13 cellular contexts compared by ENCODE assay signal in the genomic region with DNA sequence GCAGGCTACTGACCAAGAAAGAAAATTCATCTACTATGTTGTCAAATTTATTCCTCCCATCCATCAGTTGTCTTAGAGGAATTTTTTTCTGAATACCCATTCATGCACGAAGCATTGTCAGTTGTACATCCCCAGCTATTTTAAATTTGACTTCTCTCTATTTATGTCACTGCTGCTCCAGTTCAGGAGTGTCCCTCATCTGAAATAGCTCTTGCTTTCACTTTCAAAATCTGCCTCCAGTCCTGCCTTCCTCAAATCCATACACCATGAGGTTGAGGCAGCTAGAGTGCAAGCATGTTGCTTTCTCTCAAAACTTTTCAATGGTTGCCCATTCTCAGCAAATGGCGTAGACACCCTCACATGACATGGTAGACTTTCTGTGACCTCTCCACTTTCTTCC.
DNase-seq lines count a peak whose midpoint lies in the region; ATAC-seq and TF ChIP-seq lines count a peak whose summit lies in the region.
"Had no signal": no experiment of that assay in that cellular context is flagged by ENCODE, and none has a peak within 500 bp of the region (broad histone marks: within the 10 kb centered on the region; RNA-seq: fewer than 3 reads in every experiment).

No MANE protein-coding gene starts in this region.

- no peak overlapping the region for H3K27ac ChIP-seq in osteoblast (ENCODE audit: low read depth, low read length)
- no peak overlapping the region for H3K27ac ChIP-seq in CD4-positive, alpha-beta memory T cell (ENCODE audit: low read depth, low read length)
- H3K27ac ChIP-seq: RWPE1 had no signal

- H2AFZ ChIP-seq in osteoblast (ENCODE audit: low read length): peak overlapping the region; percentile 48

- POLR2A ChIA-PET in CD4-positive, alpha-beta memory T cell (lab: Charles Lee; ENCODE audit: partially characterized antibody): no interaction called here

- CTCF ChIA-PET in CD4-positive, alpha-beta memory T cell (lab: Charles Lee; ENCODE audit: partially characterized antibody): no interaction called here

- no peaks in the 10 kb centered on the region for H3K27me3 ChIP-seq in osteoblast (ENCODE audit: insufficient read depth, low read length)
- no peaks in the 10 kb centered on the region for H3K27me3 ChIP-seq in CD4-positive, alpha-beta memory T cell (ENCODE audit: insufficient read depth, low read length)

- DNase-seq in HT1080 (ENCODE audit: low read depth): peak; percentile 3
- DNase-seq in choroid plexus epithelial cell (ENCODE audit: low read depth): peak; percentile 39
- no peak for DNase-seq in osteoblast (ENCODE audit: insufficient read length, low spot score, missing footprints)
- no peak for DNase-seq in AML-193 (lab: John Stamatoyannopoulos, UW)
- DNase-seq in SKM-1 treated with dmso at 0.1 percent for 144 hours (lab: John Stamatoyannopoulos, UW; ENCODE audit: unreplicated experiment): no peak
- no peak for DNase-seq in CD4-positive, alpha-beta memory T cell
- DNase-seq: activated CD4-positive, CD25-positive, alpha-beta regulatory T cell; activated T-cell treated with anti-CD3 and anti-CD28 coated beads, Interleukin-2, amount 50 U/mL, for 72 hours; DMS 273 treated with DMSO at 0.1 percent for 48 hours had no signal

- H3K4me3 Mint-ChIP-seq in CD4-positive, alpha-beta memory T cell: no peak overlapping the region
- H3K4me3 Mint-ChIP-seq: activated T-cell treated with anti-CD3 and anti-CD28 coated beads, Interleukin-2, amount 50 U/mL, for 72 hours had no signal

- peak overlapping the region; percentile 67 for H3K4me2 ChIP-seq in osteoblast (ENCODE audit: insufficient read depth, low read length)

- H3K9me3 Mint-ChIP-seq in CD4-positive, alpha-beta memory T cell: peaks cover 0 to 35% (median 22%) of the 10 kb centered on the region in 8 donors

- H3K27ac Mint-ChIP-seq in CD4-positive, alpha-beta memory T cell: no peak overlapping the region
- H3K27ac Mint-ChIP-seq: activated T-cell treated with anti-CD3 and anti-CD28 coated beads, Interleukin-2, amount 50 U/mL, for 72 hours had no signal

- H3K4me3 ChIP-seq in choroid plexus epithelial cell (ENCODE audit: low read depth, low read length) (peak overlapping the region; percentile 37), osteoblast (ENCODE audit: insufficient read depth, low read length) (peak overlapping the region; percentile 36)
- no peak overlapping the region for H3K4me3 ChIP-seq in CD4-positive, alpha-beta memory T cell (ENCODE audit: low read length in 2 of 2)
- H3K4me3 ChIP-seq: K562 had no signal

- H3K79me2 ChIP-seq in osteoblast (ENCODE audit: insufficient read depth, low read length): no peaks in the 10 kb centered on the region

- H4K20me1 ChIP-seq in osteoblast (ENCODE audit: insufficient read depth, low read length): no peaks in the 10 kb centered on the region

- no peaks in the 10 kb centered on the region for H3K36me3 Mint-ChIP-seq in CD4-positive, alpha-beta memory T cell

- TF ChIP-seq CTCF in choroid plexus epithelial cell (conservative IDR thresholded peaks at IDR 0.05; ENCODE audit: low read depth, low read length) (no peak), osteoblast (IDR thresholded peaks at IDR 0.05; ENCODE audit: extremely low read depth, low read depth, low read length) (no peak)

- no peaks in the 10 kb centered on the region for H3K9me3 ChIP-seq in osteoblast (ENCODE audit: low read depth, low read length)
- no peaks in the 10 kb centered on the region for H3K9me3 ChIP-seq in CD4-positive, alpha-beta memory T cell (ENCODE audit: control insufficient read depth in 1 of 2, low read length in 2 of 2)

- ATAC-seq in GM21360 (IDR thresholded peaks at IDR 0.05; ENCODE audit: unreplicated experiment) (peak; percentile 88), HG03025 (IDR thresholded peaks at IDR 0.05; ENCODE audit: low FRiP score, unreplicated experiment) (no peak)
- ATAC-seq: activated T-cell treated with anti-CD3 and anti-CD28 coated beads, Interleukin-2, amount 50 U/mL, for 72 hours; K562 had no signal

- H3K36me3 ChIP-seq in osteoblast (ENCODE audit: insufficient read depth, low read length): no peaks in the 10 kb centered on the region
- no peaks in the 10 kb centered on the region for H3K36me3 ChIP-seq in CD4-positive, alpha-beta memory T cell (ENCODE audit: insufficient read depth, low read length)

- peaks cover 9% of the 10 kb centered on the region for H3K4me1 ChIP-seq in osteoblast (ENCODE audit: insufficient read depth, low read length)
- no peaks in the 10 kb centered on the region for H3K4me1 ChIP-seq in CD4-positive, alpha-beta memory T cell (ENCODE audit: insufficient read depth, low read length)

- no peaks in the 10 kb centered on the region for H3K4me1 Mint-ChIP-seq in CD4-positive, alpha-beta memory T cell

- no peaks in the 10 kb centered on the region for H3K27me3 Mint-ChIP-seq in CD4-positive, alpha-beta memory T cell

- intact Hi-C loops in CD4-positive, alpha-beta memory T cell (cut with micrococcal nuclease): no loop called here

Comparison
In these comparisons a context has a peak if more than half of its experiments do, and no peak if none do; other contexts are left out.
1. DNase-seq: peak in HT1080 (single experiment) and choroid plexus epithelial cell (single experiment); none in osteoblast (single experiment), AML-193 (0 of 2), SKM-1 treated with dmso at 0.1 percent for 144 hours (single experiment) and CD4-positive, alpha-beta memory T cell (0 of 5).
2. H3K4me3 ChIP-seq: peak in choroid plexus epithelial cell (single experiment) and osteoblast (single experiment); none in CD4-positive, alpha-beta memory T cell (0 of 2).